ENCODE assay signal across 19 cellular contexts in the genomic region with DNA sequence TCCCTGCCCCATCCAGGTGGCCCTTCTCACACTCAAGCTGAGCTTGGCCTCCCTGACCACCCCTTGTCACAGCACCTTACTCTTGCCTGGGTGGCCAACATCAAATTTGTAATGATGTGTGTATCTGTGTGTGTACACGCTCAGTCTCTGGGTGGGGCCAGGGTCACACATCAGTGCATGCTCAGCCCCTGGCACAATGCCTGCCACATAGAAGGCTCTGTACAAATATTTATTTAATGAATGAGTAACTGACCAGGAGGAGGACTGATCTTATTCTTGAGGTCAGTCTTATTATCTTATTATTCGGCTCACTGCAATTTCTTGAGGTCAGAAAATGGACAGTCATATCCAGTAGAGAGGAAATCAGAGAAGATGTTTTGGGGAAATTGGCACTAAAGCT. TPM values are rescaled to one million over a fixed set of nuclear protein-coding genes. Genes with fewer than 3 reads are reported as not detected.
A peak's percentile ranks its signal among the peaks of the same experiment; 100 is the strongest.
DNase-seq lines count a peak whose midpoint lies in the region; ATAC-seq, FAIRE-seq and TF ChIP-seq lines count a peak whose summit lies in the region.
"Had no signal": no experiment of that assay in that cellular context is flagged by ENCODE, and none has a peak within 500 bp of the region (broad histone marks: within the 10 kb centered on the region; RNA-seq: fewer than 3 reads in every experiment).

No MANE protein-coding gene starts in this region.

- FAIRE-seq in astrocyte (lab: Jason Lieb, UNC): no peak

- no peak overlapping the region for H2BK5ac ChIP-seq in IMR-90 (ENCODE audit: low read depth, low read length, poor library complexity, severe bottlenecking)

- H3K9ac ChIP-seq in IMR-90 (ENCODE audit: low read depth, low read length) (no peak overlapping the region), astrocyte (ENCODE audit: low read length) (no peak overlapping the region)

- H3K4me3 Mint-ChIP-seq in Calu3 (ENCODE audit: low read depth, unreplicated experiment): no peak overlapping the region
- H3K4me3 Mint-ChIP-seq in astrocyte (ENCODE audit: unreplicated experiment): no peak overlapping the region
- H3K4me3 Mint-ChIP-seq: activated B cell treated with CpG ODN at 0.5 μM for 24 hours; natural killer cell treated with Interleukin-12 subunit alpha and Interleukin-12 subunit beta and Interleukin-15 and Interleukin-18, amount 100 ng/mL, for 72 hours; stimulated activated naive CD8-positive, alpha-beta T cell treated with anti-CD3 and anti-CD28 coated beads, Interleukin-15, Interleukin-2, amounts not matched to agents 100 ng/mL and 50 ng/mL, for 24 hours had no signal

- H3K4ac ChIP-seq in IMR-90 (ENCODE audit: low read depth, low read length): no peak overlapping the region

- no peak overlapping the region for H2BK15ac ChIP-seq in IMR-90 (ENCODE audit: low read depth, low read length)

- BruUV-seq in Calu3 (replicated peaks; lab: Mats Ljungman, UMichigan) (no TSS peak), IMR-90 (replicated peaks; lab: Mats Ljungman, UMichigan) (no TSS peak)

- H3K14ac ChIP-seq in IMR-90 (replicated peaks; ENCODE audit: low read depth, low read length): no peak overlapping the region

- in situ Hi-C loops in IMR-90 (cut with MboI; ENCODE audit: low sequenced_read_pairs): no loop called here

- no peak overlapping the region for H4K5ac ChIP-seq in IMR-90 (ENCODE audit: low read depth, low read length)

- H3K27ac Mint-ChIP-seq in Calu3 (ENCODE audit: unreplicated experiment) (no peak overlapping the region), astrocyte (ENCODE audit: unreplicated experiment) (no peak overlapping the region)
- H3K27ac Mint-ChIP-seq: activated B cell treated with CpG ODN at 0.5 μM for 24 hours; natural killer cell treated with Interleukin-12 subunit alpha and Interleukin-12 subunit beta and Interleukin-15 and Interleukin-18, amount 100 ng/mL, for 72 hours; stimulated activated naive CD8-positive, alpha-beta T cell treated with anti-CD3 and anti-CD28 coated beads, Interleukin-15, Interleukin-2, amounts not matched to agents 100 ng/mL and 50 ng/mL, for 24 hours had no signal

- H2AFZ ChIP-seq in IMR-90 (replicated peaks; ENCODE audit: low read length, poor library complexity) (no peak overlapping the region), astrocyte (ENCODE audit: low read depth, low read length) (no peak overlapping the region)

- H4K91ac ChIP-seq in IMR-90 (ENCODE audit: insufficient read depth, low read depth, low read length): no peak overlapping the region

- H3K27me3 Mint-ChIP-seq in Calu3 (ENCODE audit: unreplicated experiment): peaks cover 61% of the 10 kb centered on the region
- peaks cover 57% of the 10 kb centered on the region for H3K27me3 Mint-ChIP-seq in astrocyte (ENCODE audit: low read depth, unreplicated experiment)

- dilution Hi-C loops in IMR-90 (cut with HindIII; ENCODE audit: low sequenced_read_pairs, unreplicated experiment): no loop called here

- no peak overlapping the region for H3K27ac ChIP-seq in IMR-90 (ENCODE audit: insufficient read depth, low read length)
- no peak overlapping the region for H3K27ac ChIP-seq in astrocyte (ENCODE audit: low read depth, low read length)
- H3K27ac ChIP-seq in RWPE1: no peak overlapping the region
- H3K27ac ChIP-seq: C4-2B, right atrium auricular region, SJCRH30 had no signal

- H3K4me3 ChIP-seq in IMR-90 (ENCODE audit: insufficient read depth, low read depth, low read length): no peak overlapping the region
- no peak overlapping the region for H3K4me3 ChIP-seq in astrocyte (ENCODE audit: insufficient read depth, low read depth, low read length)
- no peak overlapping the region for H3K4me3 ChIP-seq in kidney epithelial cell (ENCODE audit: low read depth, low read length)
- H3K4me3 ChIP-seq: right atrium auricular region, SJCRH30 had no signal

- H2AK9ac ChIP-seq in IMR-90 (replicated peaks; ENCODE audit: low read depth, low read length, poor library complexity): no peak overlapping the region

- TF ChIP-seq CTCF in Calu3 (IDR thresholded peaks at IDR 0.05; ENCODE audit: unreplicated experiment) (no peak), IMR-90 (conservative IDR thresholded peaks at IDR 0.05; ENCODE audit: low read depth, low read length) (no peak), astrocyte (IDR thresholded peaks at IDR 0.05; ENCODE audit: insufficient read depth, low read depth, low read length) (no peak), kidney epithelial cell (IDR thresholded peaks at IDR 0.05; ENCODE audit: insufficient read depth, low read length, poor library complexity, severe bottlenecking) (no peak), RWPE1 (conservative IDR thresholded peaks at IDR 0.05; ENCODE audit: low read depth) (no peak)

- H3K9me3 ChIP-seq in IMR-90 (ENCODE audit: control insufficient read depth, insufficient read depth, low read length) (no peaks in the 10 kb centered on the region), astrocyte (ENCODE audit: insufficient read depth, low read depth, low read length) (no peaks in the 10 kb centered on the region)
- H3K9me3 ChIP-seq: right atrium auricular region, SJCRH30 had no signal

- no peak overlapping the region for H3K4me2 ChIP-seq in IMR-90 (ENCODE audit: low read depth, low read length)
- H3K4me2 ChIP-seq in astrocyte (ENCODE audit: low read length): no peak overlapping the region

- no peak for TF ChIP-seq RAD21 in IMR-90 (IDR thresholded peaks at IDR 0.05; ENCODE audit: low read length)

- no peak overlapping the region for H4K8ac ChIP-seq in IMR-90 (ENCODE audit: low read depth in 2 of 2, low read length in 2 of 2)

- intact Hi-C loops in Calu3 (cut with micrococcal nuclease; ENCODE audit: unreplicated experiment) (no loop called here), IMR-90 (cut with micrococcal nuclease) (no loop called here)

- H3K27me3 ChIP-seq in IMR-90 (ENCODE audit: control insufficient read depth, insufficient read depth, low read length) (peaks cover 58% of the 10 kb centered on the region), astrocyte (ENCODE audit: insufficient read depth, low read length) (peaks cover 29% of the 10 kb centered on the region), kidney epithelial cell (ENCODE audit: control insufficient read depth, insufficient read depth, low read length) (peaks cover 36% of the 10 kb centered on the region)
- H3K27me3 ChIP-seq: right atrium auricular region had no signal

- no peaks in the 10 kb centered on the region for H3K9me3 Mint-ChIP-seq in Calu3 (ENCODE audit: low read depth, unreplicated experiment)
- H3K9me3 Mint-ChIP-seq in astrocyte (ENCODE audit: unreplicated experiment): peaks cover 3% of the 10 kb centered on the region
- H3K9me3 Mint-ChIP-seq: activated B cell treated with CpG ODN at 0.5 μM for 24 hours; natural killer cell treated with Interleukin-12 subunit alpha and Interleukin-12 subunit beta and Interleukin-15 and Interleukin-18, amount 100 ng/mL, for 72 hours; stimulated activated naive CD8-positive, alpha-beta T cell treated with anti-CD3 and anti-CD28 coated beads, Interleukin-15, Interleukin-2, amounts not matched to agents 100 ng/mL and 50 ng/mL, for 24 hours had no signal

- H3K9me1 ChIP-seq in IMR-90 (ENCODE audit: insufficient read depth, low read length): no peaks in the 10 kb centered on the region

- no peak overlapping the region for H3K23ac ChIP-seq in IMR-90 (ENCODE audit: low read depth, low read length)

- CTCF ChIA-PET in Calu3 (lab: Charles Lee): no interaction called here
- CTCF ChIA-PET in IMR-90 (lab: Yijun Ruan, JAX): no interaction called here
- CTCF ChIA-PET in RWPE1 (lab: Yijun Ruan, JAX): interaction anchor here (1.2 to 3.1 kb wide), 5 partner anchors 9 to 90 kb away, joined by 4 to 40 read pairs (median 13); partner anchors contain the start of gene HAND1

- no peak overlapping the region for H3K18ac ChIP-seq in IMR-90 (ENCODE audit: low read depth, low read length)

- no peaks in the 10 kb centered on the region for H3K79me1 ChIP-seq in IMR-90 (ENCODE audit: low read depth in 1 of 2, low read length in 2 of 2)

- H3K36me3 Mint-ChIP-seq in Calu3 (ENCODE audit: insufficient read depth, unreplicated experiment) (no peaks in the 10 kb centered on the region), astrocyte (ENCODE audit: low read depth, unreplicated experiment) (no peaks in the 10 kb centered on the region)
- H3K36me3 Mint-ChIP-seq: natural killer cell treated with Interleukin-12 subunit alpha and Interleukin-12 subunit beta and Interleukin-15 and Interleukin-18, amount 100 ng/mL, for 72 hours had no signal

- H3K79me2 ChIP-seq in astrocyte (ENCODE audit: insufficient read depth, low read length): no peaks in the 10 kb centered on the region

- H2BK20ac ChIP-seq in IMR-90 (ENCODE audit: low read depth, low read length): no peak overlapping the region

- no peaks in the 10 kb centered on the region for H3K4me1 ChIP-seq in IMR-90 (ENCODE audit: control insufficient read depth, insufficient read depth, low read length)
- H3K4me1 ChIP-seq in astrocyte (ENCODE audit: insufficient read depth, low read length): peaks cover 3% of the 10 kb centered on the region

- H3K4me1 Mint-ChIP-seq in Calu3 (ENCODE audit: low read depth, unreplicated experiment): peaks cover 13% of the 10 kb centered on the region
- peaks cover 11% of the 10 kb centered on the region for H3K4me1 Mint-ChIP-seq in astrocyte (ENCODE audit: low read depth, unreplicated experiment)

- POLR2A ChIA-PET in IMR-90 (lab: Charles Lee; ENCODE audit: unreplicated experiment): no interaction called here
- POLR2A ChIA-PET in RWPE1 (lab: Yijun Ruan, JAX; ENCODE audit: low non-redundant PET): no interaction called here

- H3K56ac ChIP-seq in IMR-90 (ENCODE audit: extremely low read depth, insufficient read depth, low read length): no peak overlapping the region

- ATAC-seq in IMR-90 (ENCODE audit: low read depth) (peak; percentile 43), GM19023 (IDR thresholded peaks at IDR 0.05; ENCODE audit: unreplicated experiment) (no peak)
- ATAC-seq: HCT116; natural killer cell treated with Interleukin-12 subunit alpha and Interleukin-12 subunit beta and Interleukin-15 and Interleukin-18, amount 100 ng/mL, for 72 hours had no signal

- no peak overlapping the region for H2BK120ac ChIP-seq in IMR-90 (ENCODE audit: low read depth, low read length)

- TF ChIP-seq POLR2A in IMR-90 (IDR thresholded peaks at IDR 0.05; ENCODE audit: low read depth, low read length): no peak

- H4K20me1 ChIP-seq in IMR-90 (ENCODE audit: insufficient read depth, low read length) (no peaks in the 10 kb centered on the region), astrocyte (ENCODE audit: insufficient read depth, low read length) (no peaks in the 10 kb centered on the region)

- WGBS in IMR-90 (ENCODE audit: extremely low coverage in 2 of 2, insufficient read length in 1 of 2), 2 experiments: no CpG with 5 or more reads among the region's 2 CpGs

- peak; percentile 47 for DNase-seq in Calu3
- DNase-seq in IMR-90: peak; percentile 31
- DNase-seq in astrocyte (ENCODE audit: low read depth): peak; percentile 13
- DNase-seq in kidney epithelial cell (ENCODE audit: low read depth): peak; percentile 29
- no peak for DNase-seq in HPDE6-E6E7 (ENCODE audit: extremely low spot score)
- DNase-seq in RWPE1 (ENCODE audit: low spot score): no peak
- DNase-seq in GDM1 (lab: John Stamatoyannopoulos, UW): no peak
- DNase-seq: activated B cell treated with CpG ODN at 0.5 μM for 24 hours, anterior cingulate cortex, head of caudate nucleus, NCI-H1417 treated with DMSO at 0.1 percent for 48 hours, NCI-H774, SJCRH30 had no signal

- no peaks in the 10 kb centered on the region for H3K36me3 ChIP-seq in IMR-90 (ENCODE audit: control insufficient read depth, insufficient read depth, low read length)
- H3K36me3 ChIP-seq in astrocyte (ENCODE audit: insufficient read depth, low read length): no peaks in the 10 kb centered on the region
- no peaks in the 10 kb centered on the region for H3K36me3 ChIP-seq in kidney epithelial cell (ENCODE audit: control insufficient read depth, insufficient read depth, low read length)
- H3K36me3 ChIP-seq: right atrium auricular region, SJCRH30 had no signal

- no peak overlapping the region for H2AK5ac ChIP-seq in IMR-90 (ENCODE audit: low read depth, low read length)

RNA-seq across cellular contexts. Expression of gene HAND1, which starts 41.3 kb away (rescaled TPM):
- total RNA-seq in Calu3 (2022): not detected in 2 replicates
- not detected in 2 replicates for total RNA-seq in IMR-90 (2012; rRNA removed)
- not detected in 2 replicates for polyA plus RNA-seq in IMR-90 (2012; rRNA removed)
- not detected in 2 replicates for polyA plus RNA-seq in IMR-90 (2012; cell fraction: cytosol; rRNA removed)
- polyA plus RNA-seq in IMR-90 (2012; cell fraction: nucleus; rRNA removed; ENCODE audit: low replicate concordance): not detected in 2 replicates
- total RNA-seq in astrocyte: not detected in 2 replicates
- total RNA-seq in kidney epithelial cell: not detected in 2 replicates
- total RNA-seq: activated B cell treated with CpG ODN at 0.5 μM for 24 hours; natural killer cell treated with Interleukin-12 subunit alpha and Interleukin-12 subunit beta and Interleukin-15 and Interleukin-18, amount 100 ng/mL, for 72 hours; SJCRH30 had no signal

Comparison
In these comparisons a context has a peak if more than half of its experiments do, and no peak if none do; other contexts are left out.
1. DNase-seq: peak in Calu3 (single experiment), IMR-90 (single experiment), astrocyte (single experiment) and kidney epithelial cell (single experiment); none in HPDE6-E6E7 (single experiment), RWPE1 (single experiment) and GDM1 (single experiment).